Comparison of ENCODE assay signal across 8 cellular contexts in genomic region chr17:75113798-75114551, GRCh38.
DNase-seq lines count a peak whose midpoint lies in the region; ATAC-seq and TF ChIP-seq lines count a peak whose summit lies in the region.

No MANE protein-coding gene starts in this region.

- H4K20me1 ChIP-seq in DND-41 (ENCODE audit: insufficient read depth, low read length) = no peaks in the 10 kb centered on the region

- peaks cover 45% of the 10 kb centered on the region for H3K4me1 ChIP-seq in DND-41 (ENCODE audit: insufficient read depth, low read length)

- DNase-seq in DND-41 = peak; percentile 91
- DNase-seq in NCI-H446 treated with DMSO at 0.1 percent for 48 hours (lab: John Stamatoyannopoulos, UW) = peak; percentile 72
- peak; percentile 69 to 73 for DNase-seq in cerebellar nuclear complex (lab: John Stamatoyannopoulos, UW)
- peak; percentile 95 for DNase-seq in left kidney (ENCODE audit: low read depth, low spot score)
- DNase-seq in stimulated activated CD4-positive, alpha-beta T cell treated with anti-CD3 and anti-CD28 coated beads, Interleukin-1b, Interleukin-23, amount 100 ng/mL, for 4 hours (ENCODE audit: low read depth in 2 of 2) = peak; percentile 72 to 93

- H3K27ac ChIP-seq in DND-41 (ENCODE audit: low read length) = peak overlapping the region; percentile 90

- H3K36me3 ChIP-seq in DND-41 (ENCODE audit: insufficient read depth, low read length) = peaks cover 17% of the 10 kb centered on the region

- H3K27me3 ChIP-seq in DND-41 (ENCODE audit: insufficient read depth, low read length, poor library complexity) = no peaks in the 10 kb centered on the region

- H3K4me2 ChIP-seq in DND-41 (ENCODE audit: insufficient read depth, low read length) = peak overlapping the region; percentile 92

- H3K9me3 ChIP-seq in DND-41 (ENCODE audit: insufficient read depth, low read length, severe bottlenecking) = no peaks in the 10 kb centered on the region

- peaks cover 39% of the 10 kb centered on the region for H3K79me2 ChIP-seq in DND-41 (ENCODE audit: insufficient read depth, low read length)

- peak overlapping the region; percentile 28 to 67 for H3K4me3 ChIP-seq in DND-41 (ENCODE audit: low read depth in 1 of 2, low read length in 2 of 2)

- H3K9ac ChIP-seq in DND-41 (ENCODE audit: low read depth, low read length) = peak overlapping the region; percentile 73

- ATAC-seq in DND-41 (ENCODE audit: insufficient read depth, low read depth) (peak; percentile 80), HG03196 (IDR thresholded peaks at IDR 0.05; ENCODE audit: unreplicated experiment) (peak; percentile 44), HG03565 (IDR thresholded peaks at IDR 0.05; ENCODE audit: unreplicated experiment) (no peak)
- peak; percentile 64 to 74 for ATAC-seq in activated CD4-positive, CD25-positive, alpha-beta regulatory T cell treated with anti-CD3 and anti-CD28 coated beads, Interleukin-2, amount 50 U/mL, for 24 hours

- TF ChIP-seq CTCF in DND-41 (IDR thresholded peaks at IDR 0.05; ENCODE audit: borderline replicate concordance, extremely low read depth, low read length, poor library complexity, severe bottlenecking) = peak; percentile 99

- H2AFZ ChIP-seq in DND-41 (ENCODE audit: low read depth, low read length) = peak overlapping the region; percentile 86
